ENCODE assay signal across 14 cellular contexts in genomic region chr10:125482108-125482507, GRCh38.
"Had no signal": no experiment of that assay in that cellular context is flagged by ENCODE, and none has a peak within 500 bp of the region (broad histone marks: within the 10 kb centered on the region; RNA-seq: fewer than 3 reads in every experiment).

No MANE protein-coding gene starts in this region.

- H3K4me1 Mint-ChIP-seq: activated CD4-positive, alpha-beta T cell treated with anti-CD3 and anti-CD28 coated beads, Interleukin-2, amount 10 ng/mL, durations not matched to agents 24 days and 14 days had no signal

- H3K9ac ChIP-seq: SK-N-SH had no signal

- H3K4me3 Mint-ChIP-seq: activated CD4-positive, alpha-beta T cell treated with anti-CD3 and anti-CD28 coated beads, Interleukin-2, amount 10 ng/mL, durations not matched to agents 24 days and 14 days; effector memory CD8-positive, alpha-beta T cell had no signal

- H3K36me3 ChIP-seq: left lung, right atrium auricular region, tibial artery, vagina had no signal

- FAIRE-seq: islet of Langerhans, small intestine had no signal

- H3K27ac ChIP-seq: left lung, right atrium auricular region, tibial artery, vagina had no signal

- H3K9me3 ChIP-seq: left lung, right atrium auricular region, tibial artery, vagina had no signal

- H3K27me3 Mint-ChIP-seq: activated CD4-positive, alpha-beta T cell treated with anti-CD3 and anti-CD28 coated beads, Interleukin-2, amount 10 ng/mL, durations not matched to agents 24 days and 14 days had no signal

- H3K4me3 ChIP-seq: left lung, right atrium auricular region, tibial artery, vagina had no signal

- ATAC-seq: effector memory CD8-positive, alpha-beta T cell; left lung had no signal

- DNase-seq: activated CD4-positive, alpha-beta T cell treated with anti-CD3 and anti-CD28 coated beads, Interleukin-2, amount 10 ng/mL, durations not matched to agents 24 days and 14 days; activated CD8-positive, alpha-beta memory T cell treated with anti-CD3 and anti-CD28 coated beads for 24 hours; activated naive CD4-positive, alpha-beta T cell treated with anti-CD3 and anti-CD28 coated beads, Interleukin-2, amount 50 U/mL, for 16 hours; cortex of kidney; effector memory CD8-positive, alpha-beta T cell; glutamatergic neuron; left lung; SK-N-SH; small intestine; T-helper 1 cell; tibial artery had no signal

- H3K27me3 ChIP-seq: right atrium auricular region, vagina had no signal

- H3K4me1 ChIP-seq: left lung, right atrium auricular region, tibial artery, vagina had no signal

- H3K27ac Mint-ChIP-seq: activated CD4-positive, alpha-beta T cell treated with anti-CD3 and anti-CD28 coated beads, Interleukin-2, amount 10 ng/mL, durations not matched to agents 24 days and 14 days; effector memory CD8-positive, alpha-beta T cell had no signal

- H3K4me2 ChIP-seq: SK-N-SH had no signal

- H3K9me3 Mint-ChIP-seq: activated CD4-positive, alpha-beta T cell treated with anti-CD3 and anti-CD28 coated beads, Interleukin-2, amount 10 ng/mL, durations not matched to agents 24 days and 14 days had no signal

- H3K9me2 ChIP-seq: SK-N-SH had no signal
